Comparison of ENCODE assay signal across 8 cellular contexts in genomic region chr13:60163525-60164471, GRCh38. TPM values are rescaled to one million over a fixed set of nuclear protein-coding genes. Genes with fewer than 3 reads are reported as not detected.
DNase-seq lines count a peak whose midpoint lies in the region; ATAC-seq and TF ChIP-seq lines count a peak whose summit lies in the region.

TSS of gene DIAPH3 (minus strand) at chr13:60163928. CDS start at chr13:60163766, 162 bp downstream.

- intact Hi-C loops in mucosa of descending colon (cut with DNase I, micrococcal nuclease), result no loop called here

- peak within 1 kb of the TSS; percentile 88 for H3K4me3 ChIP-seq in epithelial cell of esophagus (ENCODE audit: low read length)
- H3K4me3 ChIP-seq in mucosa of descending colon, result peak within 1 kb of the TSS; percentile 43

- DNase-seq in DMS114 treated with DMSO at 0.1 percent for 48 hours (lab: John Stamatoyannopoulos, UW; ENCODE audit: unreplicated experiment) (peak; percentile 71), OCI-M2 (lab: John Stamatoyannopoulos, UW; ENCODE audit: unreplicated experiment) (peak; percentile 76), activated T-cell treated with anti-CD3 and anti-CD28 coated beads for 4 hours (peak; percentile 90), epithelial cell of esophagus (ENCODE audit: low read depth) (peak; percentile 98), mucosa of descending colon (peak; percentile 96 to 98 (median 97))
- peak; percentile 90 for DNase-seq in stimulated activated CD8-positive, alpha-beta memory T cell treated with anti-CD3 and anti-CD28 coated beads, Interleukin-4, amount 100 ng/mL, for 24 hours (ENCODE audit: low read depth)

- TF ChIP-seq CTCF in epithelial cell of esophagus (IDR thresholded peaks at IDR 0.05; ENCODE audit: insufficient read depth, low read depth, low read length, missing control alignments) (no peak), mucosa of descending colon (IDR thresholded peaks at IDR 0.05) (no peak)

- peaks cover 2% of the 10 kb centered on the region for H3K27me3 Mint-ChIP-seq in IgD-negative memory B cell

- H3K36me3 Mint-ChIP-seq in IgD-negative memory B cell, result peaks cover 1% of the 10 kb centered on the region

- H3K9me3 Mint-ChIP-seq in IgD-negative memory B cell, result no peaks in the 10 kb centered on the region

- H3K4me1 Mint-ChIP-seq in IgD-negative memory B cell, result peaks cover 15 to 25% (median 17%) of the 10 kb centered on the region in 3 donors

- H3K4me3 Mint-ChIP-seq in IgD-negative memory B cell, result peak within 1 kb of the TSS; percentile 87 to 98 (median 96)

- peak within 1 kb of the TSS; percentile 8 to 96 (median 91) for H3K27ac Mint-ChIP-seq in IgD-negative memory B cell

- H3K4me1 ChIP-seq in mucosa of descending colon (ENCODE audit: low read depth), result no peaks in the 10 kb centered on the region

- H3K9me3 ChIP-seq in mucosa of descending colon, result no peaks in the 10 kb centered on the region

- no peaks in the 10 kb centered on the region for H3K36me3 ChIP-seq in mucosa of descending colon (ENCODE audit: low read depth)

- ATAC-seq in GM21529 (IDR thresholded peaks at IDR 0.05; ENCODE audit: unreplicated experiment) (peak; percentile 99), mucosa of descending colon (peak; percentile 100)

RNA-seq across cellular contexts. Expression of gene DIAPH3, which starts in this region (rescaled TPM):
- not detected for polyA plus RNA-seq in IgD-negative memory B cell
- 1 to 10 TPM; 1.3 to 5.7 (median 3.1) TPM for total RNA-seq in mucosa of descending colon

Comparison
In these comparisons a context has a peak if more than half of its experiments do, and no peak if none do; other contexts are left out.
1. Peak in every context shown above with its lines: DNase-seq, ATAC-seq and H3K4me3 ChIP-seq.